1 cellular context compared by ENCODE assay signal in genomic region chr10:85231534-85232270, GRCh38.
A peak's percentile ranks its signal among the peaks of the same experiment; 100 is the strongest.
TF ChIP-seq lines count a peak whose summit lies in the region.

No MANE protein-coding gene starts in this region.

TF ChIP-seq in liver, 16 proteins besides CTCF, POLR2A, EP300 and RAD21 (continued from another document):
- TF ChIP-seq, protein P1, sequence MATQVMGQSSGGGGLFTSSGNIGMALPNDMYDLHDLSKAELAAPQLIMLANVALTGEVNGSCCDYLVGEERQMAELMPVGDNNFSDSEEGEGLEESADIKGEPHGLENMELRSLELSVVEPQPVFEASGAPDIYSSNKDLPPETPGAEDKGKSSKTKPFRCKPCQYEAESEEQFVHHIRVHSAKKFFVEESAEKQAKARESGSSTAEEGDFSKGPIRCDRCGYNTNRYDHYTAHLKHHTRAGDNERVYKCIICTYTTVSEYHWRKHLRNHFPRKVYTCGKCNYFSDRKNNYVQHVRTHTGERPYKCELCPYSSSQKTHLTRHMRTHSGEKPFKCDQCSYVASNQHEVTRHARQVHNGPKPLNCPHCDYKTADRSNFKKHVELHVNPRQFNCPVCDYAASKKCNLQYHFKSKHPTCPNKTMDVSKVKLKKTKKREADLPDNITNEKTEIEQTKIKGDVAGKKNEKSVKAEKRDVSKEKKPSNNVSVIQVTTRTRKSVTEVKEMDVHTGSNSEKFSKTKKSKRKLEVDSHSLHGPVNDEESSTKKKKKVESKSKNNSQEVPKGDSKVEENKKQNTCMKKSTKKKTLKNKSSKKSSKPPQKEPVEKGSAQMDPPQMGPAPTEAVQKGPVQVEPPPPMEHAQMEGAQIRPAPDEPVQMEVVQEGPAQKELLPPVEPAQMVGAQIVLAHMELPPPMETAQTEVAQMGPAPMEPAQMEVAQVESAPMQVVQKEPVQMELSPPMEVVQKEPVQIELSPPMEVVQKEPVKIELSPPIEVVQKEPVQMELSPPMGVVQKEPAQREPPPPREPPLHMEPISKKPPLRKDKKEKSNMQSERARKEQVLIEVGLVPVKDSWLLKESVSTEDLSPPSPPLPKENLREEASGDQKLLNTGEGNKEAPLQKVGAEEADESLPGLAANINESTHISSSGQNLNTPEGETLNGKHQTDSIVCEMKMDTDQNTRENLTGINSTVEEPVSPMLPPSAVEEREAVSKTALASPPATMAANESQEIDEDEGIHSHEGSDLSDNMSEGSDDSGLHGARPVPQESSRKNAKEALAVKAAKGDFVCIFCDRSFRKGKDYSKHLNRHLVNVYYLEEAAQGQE (IDR thresholded peaks at IDR 0.05): peak; percentile 78
- peak; percentile 50 for TF ChIP-seq MAX (IDR thresholded peaks at IDR 0.05)
- TF ChIP-seq FOXA2 (IDR thresholded peaks at IDR 0.05): peak; percentile 93
- TF ChIP-seq HNF4A (conservative IDR thresholded peaks at IDR 0.05): peak; percentile 94 to 95
